In the genomic region with DNA sequence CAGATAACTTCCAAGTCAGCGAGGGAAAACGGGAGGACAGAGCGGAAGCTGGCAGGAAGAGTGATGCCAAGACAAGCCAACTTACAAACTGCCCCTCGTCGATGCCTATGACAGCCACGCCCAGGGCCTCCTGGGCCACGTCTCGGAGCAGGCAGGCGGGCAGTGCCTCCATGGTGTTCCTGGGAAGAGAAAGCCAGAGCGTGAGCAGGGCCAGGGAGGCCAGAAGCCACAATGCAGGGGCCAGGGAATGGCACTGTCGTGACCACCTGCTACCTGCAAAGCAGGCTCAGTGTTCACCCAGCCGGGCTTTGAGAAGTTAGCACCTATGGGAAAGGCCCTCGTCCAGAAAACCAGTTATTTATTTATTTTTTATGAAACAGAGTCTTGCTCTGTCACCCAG, we compare ENCODE assay signal across 1 cellular context.
TF ChIP-seq lines count a peak whose summit lies in the region.

No MANE protein-coding gene starts in this region.

TF ChIP-seq in SK-N-SH, 30 proteins besides CTCF, POLR2A, EP300 and RAD21:
- TF ChIP-seq REST (IDR thresholded peaks at IDR 0.05; ENCODE audit: low read depth, low read length): no peak
- TF ChIP-seq TEAD4 (IDR thresholded peaks at IDR 0.05; ENCODE audit: borderline replicate concordance, insufficient read depth): no peak
- TF ChIP-seq EZH2phosphoT487 (IDR thresholded peaks at IDR 0.05; ENCODE audit: borderline replicate concordance, low read depth): no peak
- no peak for TF ChIP-seq TCF12 (IDR thresholded peaks at IDR 0.05)
- no peak for TF ChIP-seq GABPA (IDR thresholded peaks at IDR 0.05; ENCODE audit: low read depth)
- TF ChIP-seq, protein P1, sequence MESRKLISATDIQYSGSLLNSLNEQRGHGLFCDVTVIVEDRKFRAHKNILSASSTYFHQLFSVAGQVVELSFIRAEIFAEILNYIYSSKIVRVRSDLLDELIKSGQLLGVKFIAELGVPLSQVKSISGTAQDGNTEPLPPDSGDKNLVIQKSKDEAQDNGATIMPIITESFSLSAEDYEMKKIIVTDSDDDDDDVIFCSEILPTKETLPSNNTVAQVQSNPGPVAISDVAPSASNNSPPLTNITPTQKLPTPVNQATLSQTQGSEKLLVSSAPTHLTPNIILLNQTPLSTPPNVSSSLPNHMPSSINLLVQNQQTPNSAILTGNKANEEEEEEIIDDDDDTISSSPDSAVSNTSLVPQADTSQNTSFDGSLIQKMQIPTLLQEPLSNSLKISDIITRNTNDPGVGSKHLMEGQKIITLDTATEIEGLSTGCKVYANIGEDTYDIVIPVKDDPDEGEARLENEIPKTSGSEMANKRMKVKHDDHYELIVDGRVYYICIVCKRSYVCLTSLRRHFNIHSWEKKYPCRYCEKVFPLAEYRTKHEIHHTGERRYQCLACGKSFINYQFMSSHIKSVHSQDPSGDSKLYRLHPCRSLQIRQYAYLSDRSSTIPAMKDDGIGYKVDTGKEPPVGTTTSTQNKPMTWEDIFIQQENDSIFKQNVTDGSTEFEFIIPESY (IDR thresholded peaks at IDR 0.05; ENCODE audit: borderline replicate concordance, low read depth): no peak
